Comparison of ENCODE assay signal across 16 cellular contexts in the genomic region with DNA sequence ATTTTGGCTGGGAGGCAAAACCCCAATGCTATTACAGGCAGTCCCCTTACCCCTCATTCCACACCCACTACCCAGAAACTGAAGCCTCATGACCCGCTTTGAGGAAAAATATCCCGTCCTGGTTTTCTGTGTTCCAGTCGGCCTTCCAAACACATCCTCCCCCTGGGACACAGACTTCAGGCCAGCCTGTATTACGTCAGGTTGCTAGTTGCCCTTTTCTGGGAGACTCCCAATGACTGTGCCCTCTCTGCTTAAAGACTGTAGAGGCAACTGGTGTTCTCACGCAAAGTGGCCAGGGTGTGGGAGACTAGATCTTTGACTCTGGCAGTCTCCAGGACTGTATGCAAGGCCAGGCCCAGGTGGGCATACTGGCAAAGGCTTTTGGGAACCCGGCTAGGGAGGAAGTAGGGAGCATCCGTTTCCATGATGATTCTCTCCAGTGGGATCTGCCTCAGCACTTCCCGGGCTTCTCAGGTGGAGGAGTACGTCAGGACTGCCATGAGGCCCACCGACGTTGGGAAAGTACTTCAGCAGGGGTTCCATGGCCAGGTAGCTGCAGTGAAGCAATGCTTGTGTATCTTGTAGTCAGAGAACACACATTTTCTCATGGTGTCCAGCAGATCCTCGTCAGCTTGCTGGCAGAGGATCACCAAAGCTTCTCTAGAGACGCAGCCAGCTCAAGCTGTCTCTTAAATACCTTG. TPM values are rescaled to one million over a fixed set of nuclear protein-coding genes. Genes with fewer than 3 reads are reported as not detected.
A peak's percentile ranks its signal among the peaks of the same experiment; 100 is the strongest.
DNase-seq lines count a peak whose midpoint lies in the region; ATAC-seq, FAIRE-seq and TF ChIP-seq lines count a peak whose summit lies in the region.
"Had no signal": no experiment of that assay in that cellular context is flagged by ENCODE, and none has a peak within 500 bp of the region (broad histone marks: within the 10 kb centered on the region; RNA-seq: fewer than 3 reads in every experiment).

No MANE protein-coding gene starts in this region.

- H3K4me2 ChIP-seq in K562 (ENCODE audit: insufficient read depth, low read length), result no peak overlapping the region

- H3K27ac ChIP-seq in left ventricle myocardium inferior (replicated peaks), result peak overlapping the region; percentile 49
- H3K27ac ChIP-seq in K562 (ENCODE audit: extremely low read depth, low read depth, low read length), result no peak overlapping the region
- H3K27ac ChIP-seq in tibial artery, result peak overlapping the region; percentile 79 to 85
- no peak overlapping the region for H3K27ac ChIP-seq in brain microvascular endothelial cell

- no peak for FAIRE-seq in K562 (lab: Jason Lieb, UNC)
- FAIRE-seq: RCC 7860 had no signal

- TF ChIP-seq CTCF in left ventricle myocardium inferior (IDR thresholded peaks at IDR 0.05; ENCODE audit: borderline replicate concordance) (no peak), K562 (IDR thresholded peaks at IDR 0.05 in 2 of 3, conservative IDR thresholded peaks at IDR 0.05 in 1 of 3; ENCODE audit: insufficient read depth in 2 of 3, low read depth in 1 of 3, low read length in 3 of 3) (no peak), tibial artery (IDR thresholded peaks at IDR 0.05) (no peak), brain microvascular endothelial cell (IDR thresholded peaks at IDR 0.05; ENCODE audit: low read depth, low read length, missing control alignments) (no peak)

- WGBS in K562 (ENCODE audit: insufficient coverage, low coverage, missing lambda C conversion rate), result 89% methylated on average over 13 of the region's 13 CpGs

- DNase-seq in left ventricle myocardium inferior (no peak), left ventricle myocardium superior (no peak), K562 (ENCODE audit: extremely low read depth in 1 of 4, low spot score in 3 of 4) (no peak), islet precursor cell (peak; percentile 45), tibial artery (peak; percentile 53 to 89), HAP-1 (ENCODE audit: low spot score in 2 of 2) (no peak), brain microvascular endothelial cell (no peak)
- DNase-seq: C1 segment of cervical spinal cord, H7, NCI-H1105, NCI-H1694, NCI-H2227 treated with DMSO at 0.1 percent for 48 hours, NCI-H526, SHP77 treated with DMSO at 0.1 percent for 48 hours had no signal

- no peaks in the 10 kb centered on the region for H3K79me2 ChIP-seq in K562 (ENCODE audit: control insufficient read depth, insufficient read depth, low read length)

- H3K9me3 ChIP-seq in left ventricle myocardium inferior (replicated peaks) (peaks cover 3% of the 10 kb centered on the region), K562 (replicated peaks; ENCODE audit: control insufficient read depth, insufficient read depth, low read depth, low read length) (no peaks in the 10 kb centered on the region), tibial artery (no peaks in the 10 kb centered on the region), HAP-1 (no peaks in the 10 kb centered on the region)

- no peak for TF ChIP-seq POLR2A in K562 (conservative IDR thresholded peaks at IDR 0.05)

- H3K36me3 ChIP-seq in left ventricle myocardium inferior (peaks cover 25% of the 10 kb centered on the region), K562 (ENCODE audit: control insufficient read depth, insufficient read depth, low read length) (peaks cover 98% of the 10 kb centered on the region), tibial artery (peaks cover 0 to 59% (median 32%) of the 10 kb centered on the region in 3 donors), HAP-1 (replicated peaks) (peaks cover 59% of the 10 kb centered on the region), brain microvascular endothelial cell (replicated peaks) (peaks cover 52% of the 10 kb centered on the region)

- no peaks in the 10 kb centered on the region for H3K9me1 ChIP-seq in K562 (ENCODE audit: control insufficient read depth, insufficient read depth, low read length)

- no peak for TF ChIP-seq EP300 in K562 (IDR thresholded peaks at IDR 0.05; ENCODE audit: low read length)

- H2AFZ ChIP-seq in K562 (ENCODE audit: low read depth, low read length), result no peak overlapping the region

- H3K27me3 ChIP-seq in left ventricle myocardium inferior (ENCODE audit: low read depth), result no peaks in the 10 kb centered on the region
- H3K27me3 ChIP-seq in K562 (ENCODE audit: control insufficient read depth in 2 of 2, insufficient read depth in 2 of 2, low read length in 2 of 2), result no peaks in the 10 kb centered on the region
- H3K27me3 ChIP-seq in tibial artery, result no peaks in the 10 kb centered on the region
- no peaks in the 10 kb centered on the region for H3K27me3 ChIP-seq in HAP-1 (ENCODE audit: low read depth)
- no peaks in the 10 kb centered on the region for H3K27me3 ChIP-seq in brain microvascular endothelial cell (replicated peaks)

- ATAC-seq in left ventricle myocardium superior (no peak), K562 (no peak), GM21723 (IDR thresholded peaks at IDR 0.05; ENCODE audit: unreplicated experiment) (no peak)

- CTCF ChIA-PET in K562 (lab: Yijun Ruan, JAX; ENCODE audit: low intra/inter-chr PET ratio), result no interaction called here

- BruUV-seq in K562 (replicated peaks; lab: Mats Ljungman, UMichigan), result no TSS peak

- no peak overlapping the region for H3K4me3 ChIP-seq in left ventricle myocardium inferior
- no peak overlapping the region for H3K4me3 ChIP-seq in K562
- H3K4me3 ChIP-seq in tibial artery, result peak overlapping the region in 1 of 2 donors; percentile 19
- H3K4me3 ChIP-seq in HAP-1, result no peak overlapping the region
- H3K4me3 ChIP-seq in brain microvascular endothelial cell (ENCODE audit: low read depth, low read length), result no peak overlapping the region

- TF ChIP-seq RAD21 in K562 (CRISPR knock-in tag; conservative IDR thresholded peaks at IDR 0.05 in 1 of 2, IDR thresholded peaks at IDR 0.05 in 1 of 2), result no peak

- no peak overlapping the region for H3K9ac ChIP-seq in K562 (ENCODE audit: insufficient read depth in 1 of 2, low read depth in 2 of 2, low read length in 2 of 2)

- intact Hi-C loops in left ventricle myocardium inferior (cut with micrococcal nuclease) (loop anchor here (5.0 to 10.0 kb wide), 2 partner anchors 95 to 392 kb away; no protein-coding TSS in a partner anchor), left ventricle myocardium superior (cut with micrococcal nuclease) (loop anchor here (10.0 kb wide), 1 partner anchor 395 kb away; no protein-coding TSS in a partner anchor), K562 (cut with micrococcal nuclease) (no loop called here), tibial artery (cut with DNase I; ENCODE audit: low total_unique reads) (loop anchor here (2.0 kb wide), 1 partner anchor 35 kb away; a partner anchor contains a TSS)

- in situ Hi-C loops in K562 (cut with MboI), result no loop called here
- in situ Hi-C loops in HAP-1 (cut with MboI; ENCODE audit: low sequenced_read_pairs), result loop anchor here (25.0 kb wide), 1 partner anchor 397 kb away; no protein-coding TSS in a partner anchor
- in situ Hi-C loops in brain microvascular endothelial cell (cut with HindIII; ENCODE audit: low pct_ligation_motif_present, low sequenced_read_pairs), result no loop called here

- POLR2A ChIA-PET in K562 (lab: Yijun Ruan, JAX), result interaction anchor here (2.5 kb wide), 1 partner anchor 12 kb away, joined by 10 read pairs; no protein-coding TSS in a partner anchor

- H4K20me1 ChIP-seq in K562 (replicated peaks; ENCODE audit: control insufficient read depth, insufficient read depth, low read length), result no peaks in the 10 kb centered on the region

- H3K4me1 ChIP-seq in left ventricle myocardium inferior (peaks cover 38% of the 10 kb centered on the region), K562 (replicated peaks in 1 of 2; ENCODE audit: control insufficient read depth in 2 of 2, insufficient read depth in 2 of 2, low read length in 2 of 2) (peaks cover 0 to 4% of the 10 kb centered on the region in 2 experiments; a peak in 1 of 5 replicates), tibial artery (peaks cover 0 to 45% (median 13%) of the 10 kb centered on the region in 4 donors), HAP-1 (no peaks in the 10 kb centered on the region)

RNA-seq across cellular contexts. Expression of a gene that starts 34.9 kb away (rescaled TPM):
- total RNA-seq in left ventricle myocardium inferior, result 126 TPM
- 130 TPM for total RNA-seq in left ventricle myocardium superior
- 58.0 and 71.5 TPM in 2 replicates for total RNA-seq in K562 (2011; cell fraction: chromatin; rRNA removed; ENCODE audit: low replicate concordance)
- total RNA-seq in K562 (2011; cell fraction: nucleolus; rRNA removed), result 42.2 and 43.2 TPM in 2 replicates
- 65.8 and 91.8 TPM in 2 replicates for total RNA-seq in K562 (2011; cell fraction: nucleoplasm; rRNA removed)
- total RNA-seq in K562 (2014; rRNA removed), result 42.2 and 50.0 TPM in 2 replicates
- 70.3 and 75.7 TPM in 2 replicates for total RNA-seq in K562 (2014; rRNA removed; fragmentation: Illumina TruSeq; extraction: Trizol)
- 52.8 and 57.3 TPM in 2 replicates for total RNA-seq in K562 (2015; rRNA removed; fragmentation: Illumina TruSeq; extraction: Trizol)
- 98.5 and 103 TPM in 2 replicates for total RNA-seq in K562 (2021)
- 324 and 368 TPM in 2 replicates for polyA plus RNA-seq in K562 (2011; rRNA removed)
- 189 and 261 TPM in 2 replicates for polyA plus RNA-seq in K562 (2011; cell fraction: cytosol; rRNA removed)
- 136 and 203 TPM in 2 replicates for polyA plus RNA-seq in K562 (2011; cell fraction: nucleus; rRNA removed)
- polyA plus RNA-seq in K562 (2012), result 107 and 174 TPM in 2 replicates
- polyA plus RNA-seq in K562 (2014; fragmentation: Illumina TruSeq; extraction: Trizol), result 130 TPM in 2 replicates
- polyA plus RNA-seq in K562 (2014; fragmentation: Nextera tagmentation; extraction: Ambion mirVana), result 100 to 1,000 TPM; 489 to 583 TPM
- polyA plus RNA-seq in K562 (2014; rRNA removed), result 127 and 142 TPM in 2 replicates
- polyA minus RNA-seq in K562 (2011; rRNA and poly(A)+ RNA removed), result 150 and 163 TPM in 2 replicates
- polyA minus RNA-seq in K562 (2011; cell fraction: cytosol; rRNA and poly(A)+ RNA removed), result 30.3 and 31.2 TPM in 2 replicates
- 17.0 and 23.3 TPM in 2 replicates for polyA minus RNA-seq in K562 (2011; cell fraction: nucleus; rRNA and poly(A)+ RNA removed)

RNA-seq across cellular contexts. Expression of a gene that starts 40.2 kb away (rescaled TPM):
- total RNA-seq in left ventricle myocardium inferior (11.2 TPM), left ventricle myocardium superior (10.8 TPM), K562 (2014; rRNA removed) (0.05 and 0.61 TPM in 2 replicates), K562 (2014; rRNA removed; fragmentation: Illumina TruSeq; extraction: Trizol) (0.16 and 0.25 TPM in 2 replicates), K562 (2015; rRNA removed; fragmentation: Illumina TruSeq; extraction: Trizol) (0.11 and 0.18 TPM in 2 replicates), K562 (2021) (0.11 and 0.35 TPM in 2 replicates)
- total RNA-seq in K562 (2011; cell fraction: chromatin; rRNA removed; ENCODE audit: low replicate concordance), result 0.62 and 0.69 TPM in 2 replicates
- total RNA-seq in K562 (2011; cell fraction: nucleolus; rRNA removed), result 0.13 and 0.50 TPM in 2 replicates
- total RNA-seq in K562 (2011; cell fraction: nucleoplasm; rRNA removed), result 0.15 and 0.38 TPM in 2 replicates
- polyA plus RNA-seq in K562 (2011; rRNA removed) (0.12 and 0.46 TPM in 2 replicates), K562 (2014; fragmentation: Illumina TruSeq; extraction: Trizol) (0.16 and 0.17 TPM in 2 replicates), K562 (2014; fragmentation: Nextera tagmentation; extraction: Ambion mirVana) (under 1 TPM in 1 of 2 experiments, not detected in 1; 0.06 TPM), K562 (2014; rRNA removed) (0.04 TPM in 2 replicates)
- 0.22 and 0.39 TPM in 2 replicates for polyA plus RNA-seq in K562 (2011; cell fraction: cytosol; rRNA removed)
- polyA plus RNA-seq in K562 (2011; cell fraction: nucleus; rRNA removed), result 0.24 and 0.38 TPM in 2 replicates
- 0.17 and 0.35 TPM in 2 replicates for polyA plus RNA-seq in K562 (2012)
- 0.21 and 0.39 TPM in 2 replicates for polyA minus RNA-seq in K562 (2011; rRNA and poly(A)+ RNA removed)
- not detected in 2 replicates for polyA minus RNA-seq in K562 (2011; cell fraction: cytosol; rRNA and poly(A)+ RNA removed)
- 0.13 and 0.33 TPM in 2 replicates for polyA minus RNA-seq in K562 (2011; cell fraction: nucleus; rRNA and poly(A)+ RNA removed)

RNA-seq across cellular contexts. Expression of a gene that starts 49.7 kb away (rescaled TPM):
- total RNA-seq in left ventricle myocardium inferior, result 8.8 TPM
- total RNA-seq in left ventricle myocardium superior, result 9.6 TPM
- total RNA-seq in K562 (2011; cell fraction: chromatin; rRNA removed; ENCODE audit: low replicate concordance), result 36.6 and 77.1 TPM in 2 replicates
- 21.0 and 25.4 TPM in 2 replicates for total RNA-seq in K562 (2011; cell fraction: nucleolus; rRNA removed)
- total RNA-seq in K562 (2011; cell fraction: nucleoplasm; rRNA removed), result 41.9 and 56.9 TPM in 2 replicates
- 10.9 and 14.8 TPM in 2 replicates for total RNA-seq in K562 (2014; rRNA removed)
- 26.0 and 27.2 TPM in 2 replicates for total RNA-seq in K562 (2014; rRNA removed; fragmentation: Illumina TruSeq; extraction: Trizol)
- total RNA-seq in K562 (2015; rRNA removed; fragmentation: Illumina TruSeq; extraction: Trizol), result 23.0 and 24.3 TPM in 2 replicates
- total RNA-seq in K562 (2021), result 17.3 and 19.2 TPM in 2 replicates
- 23.6 and 26.0 TPM in 2 replicates for polyA plus RNA-seq in K562 (2011; rRNA removed)
- 8.5 and 15.4 TPM in 2 replicates for polyA plus RNA-seq in K562 (2011; cell fraction: cytosol; rRNA removed)
- polyA plus RNA-seq in K562 (2011; cell fraction: nucleus; rRNA removed), result 19.9 and 23.7 TPM in 2 replicates
- 14.1 and 17.3 TPM in 2 replicates for polyA plus RNA-seq in K562 (2012)
- 19.0 and 22.6 TPM in 2 replicates for polyA plus RNA-seq in K562 (2014; fragmentation: Illumina TruSeq; extraction: Trizol)
- polyA plus RNA-seq in K562 (2014; fragmentation: Nextera tagmentation; extraction: Ambion mirVana), result 1 to 10 TPM; 5.6 to 7.6 TPM
- polyA plus RNA-seq in K562 (2014; rRNA removed), result 19.9 and 22.0 TPM in 2 replicates
- polyA minus RNA-seq in K562 (2011; rRNA and poly(A)+ RNA removed), result 30.4 and 31.4 TPM in 2 replicates
- polyA minus RNA-seq in K562 (2011; cell fraction: cytosol; rRNA and poly(A)+ RNA removed), result 15.7 TPM in 2 replicates
- 9.8 and 14.0 TPM in 2 replicates for polyA minus RNA-seq in K562 (2011; cell fraction: nucleus; rRNA and poly(A)+ RNA removed)

Comparison
In these comparisons a context has a peak if more than half of its experiments do, and no peak if none do; other contexts are left out.
1. DNase-seq: peak in islet precursor cell (single experiment) and tibial artery (2 of 2); none in left ventricle myocardium inferior (single experiment), left ventricle myocardium superior (single experiment), K562 (0 of 4), HAP-1 (0 of 2) and brain microvascular endothelial cell (single experiment).
2. H3K27ac ChIP-seq: peak in left ventricle myocardium inferior (single experiment) and tibial artery (2 of 2); none in K562 (single experiment) and brain microvascular endothelial cell (single experiment).